ENCODE assay signal across 18 cellular contexts in genomic region chr7:2853147-2853546, GRCh38. TPM values are rescaled to one million over a fixed set of nuclear protein-coding genes. Genes with fewer than 3 reads are reported as not detected.
DNase-seq lines count a peak whose midpoint lies in the region; ATAC-seq, FAIRE-seq and TF ChIP-seq lines count a peak whose summit lies in the region.
"Had no signal": no experiment of that assay in that cellular context is flagged by ENCODE, and none has a peak within 500 bp of the region (broad histone marks: within the 10 kb centered on the region; RNA-seq: fewer than 3 reads in every experiment).

No MANE protein-coding gene starts in this region.

- H3K4me1 Mint-ChIP-seq in activated CD4-positive, alpha-beta memory T cell treated with anti-CD3 and anti-CD28 coated beads, Interleukin-2, amount 10 ng/mL, durations not matched to agents 7 days and 5 days = no peaks in the 10 kb centered on the region
- H3K4me1 Mint-ChIP-seq: stimulated activated effector memory CD8-positive, alpha-beta T cell treated with anti-CD3 and anti-CD28 coated beads, Interleukin-12 subunit alpha, Interleukin-12 subunit beta, amount 100 ng/mL, for 72 hours had no signal

- H3F3A ChIP-seq in smooth muscle cell (ENCODE audit: low read depth) = peaks cover 4% of the 10 kb centered on the region

- H4K20me1 ChIP-seq in K562 (replicated peaks; ENCODE audit: control insufficient read depth, insufficient read depth, low read length) (no peaks in the 10 kb centered on the region), smooth muscle cell (ENCODE audit: low read depth) (no peaks in the 10 kb centered on the region), HepG2 (ENCODE audit: insufficient read depth, low read length) (no peaks in the 10 kb centered on the region)

- no peaks in the 10 kb centered on the region for H3K9me3 Mint-ChIP-seq in activated CD4-positive, alpha-beta memory T cell treated with anti-CD3 and anti-CD28 coated beads, Interleukin-2, amount 10 ng/mL, durations not matched to agents 7 days and 5 days
- H3K9me3 Mint-ChIP-seq: stimulated activated effector memory CD8-positive, alpha-beta T cell treated with anti-CD3 and anti-CD28 coated beads, Interleukin-12 subunit alpha, Interleukin-12 subunit beta, amount 100 ng/mL, for 72 hours had no signal

- intact Hi-C loops in K562 (cut with micrococcal nuclease) (no loop called here), Right ventricle myocardium superior (cut with DNase I) (no loop called here), HepG2 (cut with micrococcal nuclease; ENCODE audit: unreplicated experiment) (no loop called here)

- H3K4me3 ChIP-seq in K562 = no peak overlapping the region
- H3K4me3 ChIP-seq in smooth muscle cell = no peak overlapping the region
- no peak overlapping the region for H3K4me3 ChIP-seq in HepG2 (replicated peaks in 1 of 3; ENCODE audit: insufficient read depth in 1 of 3, low read depth in 2 of 3, low read length in 3 of 3)
- H3K4me3 ChIP-seq: PC-9, sigmoid colon had no signal

- H3K4me1 ChIP-seq in K562 (replicated peaks in 1 of 2; ENCODE audit: control insufficient read depth in 2 of 2, insufficient read depth in 2 of 2, low read length in 2 of 2) (no peaks in the 10 kb centered on the region), smooth muscle cell (ENCODE audit: low read depth) (no peaks in the 10 kb centered on the region), HepG2 (ENCODE audit: insufficient read depth, low read length) (peaks cover 24% of the 10 kb centered on the region)
- H3K4me1 ChIP-seq: foreskin keratinocyte, sigmoid colon had no signal

- H3K9ac ChIP-seq in K562 (ENCODE audit: insufficient read depth in 1 of 2, low read depth in 2 of 2, low read length in 2 of 2) (no peak overlapping the region), smooth muscle cell (ENCODE audit: low read depth) (no peak overlapping the region), HepG2 (ENCODE audit: insufficient read depth, low read depth, low read length) (no peak overlapping the region)

- TF ChIP-seq EP300 in K562 (IDR thresholded peaks at IDR 0.05; ENCODE audit: low read length) = no peak
- TF ChIP-seq EP300 in HepG2 (IDR thresholded peaks at IDR 0.05; ENCODE audit: low read depth in 2 of 2, low read length in 2 of 2) = no peak
- TF ChIP-seq EP300 in HepG2 (CRISPR knock-in tag; IDR thresholded peaks at IDR 0.05; ENCODE audit: borderline replicate concordance) = no peak

- TF ChIP-seq RAD21 in K562 (CRISPR knock-in tag; conservative IDR thresholded peaks at IDR 0.05 in 1 of 2, IDR thresholded peaks at IDR 0.05 in 1 of 2) = no peak
- TF ChIP-seq RAD21 in HepG2 (CRISPR knock-in tag; IDR thresholded peaks at IDR 0.05) = no peak

- 24% methylated on average over 3 of the region's 3 CpGs for WGBS in K562 (ENCODE audit: insufficient coverage, low coverage, missing lambda C conversion rate)
- 55% methylated on average over 3 of the region's 3 CpGs for WGBS in smooth muscle cell (ENCODE audit: low lambda C conversion rate)
- WGBS in HepG2 (ENCODE audit: low lambda C conversion rate) = 33% methylated on average over 3 of the region's 3 CpGs

- no peak for FAIRE-seq in K562 (lab: Jason Lieb, UNC)
- FAIRE-seq in HepG2 (lab: Jason Lieb, UNC) = no peak
- FAIRE-seq in urothelium cell line (lab: Jason Lieb, UNC) = no peak

- no peak for TF ChIP-seq POLR2A in K562 (conservative IDR thresholded peaks at IDR 0.05)
- no peak for TF ChIP-seq POLR2A in HepG2 (IDR thresholded peaks at IDR 0.05; ENCODE audit: insufficient read depth in 1 of 2, low read depth in 2 of 2, low read length in 2 of 2)

- H3K4me2 ChIP-seq in K562 (ENCODE audit: insufficient read depth, low read length) (no peak overlapping the region), smooth muscle cell (no peak overlapping the region), HepG2 (ENCODE audit: low read depth, low read length) (no peak overlapping the region)
- H3K4me2 ChIP-seq: PC-9 had no signal

- peaks cover 2% of the 10 kb centered on the region for H3K9me1 ChIP-seq in K562 (ENCODE audit: control insufficient read depth, insufficient read depth, low read length)

- H3K9me3 ChIP-seq in K562 (replicated peaks; ENCODE audit: control insufficient read depth, insufficient read depth, low read depth, low read length) (no peaks in the 10 kb centered on the region; the same call in 1 of the 2 replicates), smooth muscle cell (replicated peaks; ENCODE audit: low read depth) (no peaks in the 10 kb centered on the region), HepG2 (ENCODE audit: low read length) (no peaks in the 10 kb centered on the region)
- H3K9me3 ChIP-seq: sigmoid colon had no signal

- no peak overlapping the region for H3K27ac ChIP-seq in K562 (ENCODE audit: extremely low read depth, low read depth, low read length)
- H3K27ac ChIP-seq in smooth muscle cell (ENCODE audit: low read depth) = no peak overlapping the region
- H3K27ac ChIP-seq in HepG2 (ENCODE audit: extremely low read length, insufficient read depth, low read length) = no peak overlapping the region
- H3K27ac ChIP-seq: foreskin keratinocyte, PC-9 had no signal

- H3K79me2 ChIP-seq in K562 (ENCODE audit: control insufficient read depth, insufficient read depth, low read length) = no peaks in the 10 kb centered on the region
- H3K79me2 ChIP-seq in smooth muscle cell (ENCODE audit: low read depth) = no peaks in the 10 kb centered on the region
- no peaks in the 10 kb centered on the region for H3K79me2 ChIP-seq in HepG2 (ENCODE audit: insufficient read depth, low read length)

- H2AFZ ChIP-seq in K562 (ENCODE audit: low read depth, low read length) = no peak overlapping the region
- peak overlapping the region; percentile 51 for H2AFZ ChIP-seq in smooth muscle cell (ENCODE audit: low read depth)
- no peak overlapping the region for H2AFZ ChIP-seq in HepG2 (ENCODE audit: low read length)
- H2AFZ ChIP-seq: PC-9 had no signal

- POLR2A ChIA-PET in K562 (lab: Yijun Ruan, JAX) = interaction anchor here (1.0 kb wide), 1 partner anchor 12 kb away, joined by 3 read pairs; no protein-coding TSS in a partner anchor
- POLR2A ChIA-PET in HepG2 (lab: Yijun Ruan, JAX) = interaction anchor here (1.3 kb wide), 1 partner anchor 11 kb away, joined by 3 read pairs; no protein-coding TSS in a partner anchor
- POLR2A ChIA-PET in activated CD4-positive, alpha-beta memory T cell treated with anti-CD3 and anti-CD28 coated beads, Interleukin-2, amount 10 ng/mL, durations not matched to agents 7 days and 5 days (lab: Charles Lee) = no interaction called here

- BruUV-seq in K562 (replicated peaks; lab: Mats Ljungman, UMichigan) = no TSS peak
- BruUV-seq in HepG2 (replicated peaks; lab: Mats Ljungman, UMichigan) = no TSS peak

- ATAC-seq in HG03342 (IDR thresholded peaks at IDR 0.05; ENCODE audit: unreplicated experiment) (peak; percentile 24), K562 (no peak; the same call in 1 of the 3 replicates), Right ventricle myocardium superior (ENCODE audit: poor library complexity) (peak; percentile 69), HepG2 (no peak)
- ATAC-seq: foreskin keratinocyte; stimulated activated effector memory CD8-positive, alpha-beta T cell treated with anti-CD3 and anti-CD28 coated beads, Interleukin-12 subunit alpha, Interleukin-12 subunit beta, amount 100 ng/mL, for 72 hours had no signal

- CTCF ChIA-PET in K562 (lab: Yijun Ruan, JAX; ENCODE audit: low intra/inter-chr PET ratio) = no interaction called here
- CTCF ChIA-PET in HepG2 (lab: Yijun Ruan, JAX; ENCODE audit: low intra/inter-chr PET ratio, low total read pairs) = no interaction called here
- CTCF ChIA-PET in activated CD4-positive, alpha-beta memory T cell treated with anti-CD3 and anti-CD28 coated beads, Interleukin-2, amount 10 ng/mL, durations not matched to agents 7 days and 5 days (lab: Charles Lee) = interaction anchor here (0.7 to 1.4 kb wide), 4 partner anchors 8 to 182 kb away, joined by 3 to 5 read pairs (median 4); no protein-coding TSS in a partner anchor

- H3K36me3 Mint-ChIP-seq in activated CD4-positive, alpha-beta memory T cell treated with anti-CD3 and anti-CD28 coated beads, Interleukin-2, amount 10 ng/mL, durations not matched to agents 7 days and 5 days (ENCODE audit: low read depth) = no peaks in the 10 kb centered on the region
- H3K36me3 Mint-ChIP-seq: stimulated activated effector memory CD8-positive, alpha-beta T cell treated with anti-CD3 and anti-CD28 coated beads, Interleukin-12 subunit alpha, Interleukin-12 subunit beta, amount 100 ng/mL, for 72 hours had no signal

- in situ Hi-C loops in K562 (cut with MboI) = loop anchor here (25.0 kb wide), 1 partner anchor 1034 kb away; no protein-coding TSS in a partner anchor
- in situ Hi-C loops in HepG2 (cut with HindIII; ENCODE audit: extremely low pct_ligation_motif_present, low pct_unique_long_range_greater_than_20kb) = no loop called here

- DNase-seq in K562 (ENCODE audit: extremely low read depth in 1 of 4, low spot score in 3 of 4) (no peak), Right ventricle myocardium superior (no peak), smooth muscle cell (lab: John Stamatoyannopoulos, UW; ENCODE audit: unreplicated experiment) (no peak), HepG2 (ENCODE audit: low spot score) (no peak), urothelium cell line (ENCODE audit: low spot score) (no peak), NCI-H1436 treated with DMSO at 0.1 percent for 48 hours (lab: John Stamatoyannopoulos, UW) (no peak)
- DNase-seq in activated CD4-positive, alpha-beta memory T cell treated with anti-CD3 and anti-CD28 coated beads, Interleukin-2, amount 10 ng/mL, durations not matched to agents 7 days and 5 days = no peak
- DNase-seq: C1 segment of cervical spinal cord, DMS79 treated with DMSO at 0.1 percent for 48 hours, foreskin keratinocyte, GOT3, NCI-H1694, NCI-H526 treated with DMSO at 0.1 percent for 48 hours, PC-9, sigmoid colon had no signal

- no peaks in the 10 kb centered on the region for H3K27me3 Mint-ChIP-seq in activated CD4-positive, alpha-beta memory T cell treated with anti-CD3 and anti-CD28 coated beads, Interleukin-2, amount 10 ng/mL, durations not matched to agents 7 days and 5 days

- H3K36me3 ChIP-seq in K562 (ENCODE audit: control insufficient read depth, insufficient read depth, low read length) = no peaks in the 10 kb centered on the region
- no peaks in the 10 kb centered on the region for H3K36me3 ChIP-seq in smooth muscle cell (ENCODE audit: low read depth)
- no peaks in the 10 kb centered on the region for H3K36me3 ChIP-seq in HepG2 (replicated peaks in 1 of 2; ENCODE audit: control insufficient read depth in 1 of 2, insufficient read depth in 2 of 2, low read length in 2 of 2)
- H3K36me3 ChIP-seq: sigmoid colon had no signal

- no peak for TF ChIP-seq CTCF in K562 (IDR thresholded peaks at IDR 0.05 in 2 of 3, conservative IDR thresholded peaks at IDR 0.05 in 1 of 3; ENCODE audit: insufficient read depth in 2 of 3, low read depth in 1 of 3, low read length in 3 of 3)
- no peak for TF ChIP-seq CTCF in smooth muscle cell (IDR thresholded peaks at IDR 0.05; ENCODE audit: borderline replicate concordance, insufficient read depth, poor library complexity, severe bottlenecking)
- TF ChIP-seq CTCF in HepG2 (CRISPR knock-in tag; IDR thresholded peaks at IDR 0.05) = no peak

- no peak overlapping the region for H3K27ac Mint-ChIP-seq in activated CD4-positive, alpha-beta memory T cell treated with anti-CD3 and anti-CD28 coated beads, Interleukin-2, amount 10 ng/mL, durations not matched to agents 7 days and 5 days
- H3K27ac Mint-ChIP-seq: stimulated activated effector memory CD8-positive, alpha-beta T cell treated with anti-CD3 and anti-CD28 coated beads, Interleukin-12 subunit alpha, Interleukin-12 subunit beta, amount 100 ng/mL, for 72 hours had no signal

- H3K27me3 ChIP-seq in K562 (ENCODE audit: control insufficient read depth in 2 of 2, insufficient read depth in 2 of 2, low read length in 2 of 2) = no peaks in the 10 kb centered on the region; a peak in 1 of 5 replicates
- no peaks in the 10 kb centered on the region for H3K27me3 ChIP-seq in smooth muscle cell (ENCODE audit: low read depth)
- no peaks in the 10 kb centered on the region for H3K27me3 ChIP-seq in HepG2 (ENCODE audit: control insufficient read depth in 1 of 2, insufficient read depth in 2 of 2, low read length in 2 of 2)
- H3K27me3 ChIP-seq: foreskin keratinocyte, sigmoid colon had no signal

- no peak overlapping the region for H3K4me3 Mint-ChIP-seq in activated CD4-positive, alpha-beta memory T cell treated with anti-CD3 and anti-CD28 coated beads, Interleukin-2, amount 10 ng/mL, durations not matched to agents 7 days and 5 days
- H3K4me3 Mint-ChIP-seq: neural crest cell; stimulated activated effector memory CD8-positive, alpha-beta T cell treated with anti-CD3 and anti-CD28 coated beads, Interleukin-12 subunit alpha, Interleukin-12 subunit beta, amount 100 ng/mL, for 72 hours had no signal

RNA-seq across cellular contexts. Expression of gene GNA12, which starts 9.0 kb away (rescaled TPM):
- 34.3 and 48.1 TPM in 2 replicates for total RNA-seq in K562 (2011; cell fraction: chromatin; rRNA removed; ENCODE audit: low replicate concordance)
- 27.5 and 29.5 TPM in 2 replicates for total RNA-seq in K562 (2011; cell fraction: nucleolus; rRNA removed)
- total RNA-seq in K562 (2011; cell fraction: nucleoplasm; rRNA removed) = 23.2 and 24.7 TPM in 2 replicates
- total RNA-seq in K562 (2014; rRNA removed) (3.6 and 6.3 TPM in 2 replicates), K562 (2014; rRNA removed; fragmentation: Illumina TruSeq; extraction: Trizol) (6.6 and 8.4 TPM in 2 replicates), K562 (2015; rRNA removed; fragmentation: Illumina TruSeq; extraction: Trizol) (9.2 and 9.6 TPM in 2 replicates), K562 (2021) (24.5 and 25.0 TPM in 2 replicates), Right ventricle myocardium superior (40.6 TPM), smooth muscle cell (20.3 and 32.9 TPM in 2 replicates), HepG2 (2016; rRNA removed; fragmentation: Illumina TruSeq; extraction: Trizol) (16.2 and 23.3 TPM in 2 replicates)
- polyA plus RNA-seq in K562 (2011; rRNA removed) (32.7 and 34.2 TPM in 2 replicates), K562 (2014; fragmentation: Illumina TruSeq; extraction: Trizol) (19.4 and 20.7 TPM in 2 replicates), K562 (2014; fragmentation: Nextera tagmentation; extraction: Ambion mirVana) (1 to 10 TPM in 1 of 2 experiments, under 1 TPM in 1; 0.65 to 2.2 TPM), K562 (2014; rRNA removed) (16.4 and 18.3 TPM in 2 replicates), smooth muscle cell (34.7 and 41.2 TPM in 2 replicates), HepG2 (2011; rRNA removed) (50.9 and 68.0 TPM in 2 replicates)
- 30.5 and 36.3 TPM in 2 replicates for polyA plus RNA-seq in K562 (2011; cell fraction: cytosol; rRNA removed)
- 18.5 and 19.3 TPM in 2 replicates for polyA plus RNA-seq in K562 (2011; cell fraction: nucleus; rRNA removed)
- 18.1 and 31.2 TPM in 2 replicates for polyA plus RNA-seq in K562 (2012)
- 30.0 and 50.8 TPM in 2 replicates for polyA minus RNA-seq in K562 (2011; rRNA and poly(A)+ RNA removed)
- 22.2 and 27.2 TPM in 2 replicates for polyA minus RNA-seq in K562 (2011; cell fraction: cytosol; rRNA and poly(A)+ RNA removed)
- polyA minus RNA-seq in K562 (2011; cell fraction: nucleus; rRNA and poly(A)+ RNA removed) = 6.3 and 10.7 TPM in 2 replicates
- total RNA-seq in HepG2 (2016; cell fraction: cytosol; rRNA removed; fragmentation: Illumina TruSeq; extraction: Trizol; ENCODE audit: low read depth) = 7.2 and 7.5 TPM in 2 replicates
- 16.1 and 17.2 TPM in 2 replicates for total RNA-seq in HepG2 (2016; cell fraction: insoluble cytoplasmic fraction; rRNA removed; fragmentation: Illumina TruSeq; extraction: Trizol)
- total RNA-seq in HepG2 (2016; cell fraction: membrane; rRNA removed; fragmentation: Illumina TruSeq; extraction: Trizol) = 26.9 and 27.9 TPM in 2 replicates
- 14.4 and 16.2 TPM in 2 replicates for total RNA-seq in HepG2 (2016; cell fraction: nucleus; rRNA removed; fragmentation: Illumina TruSeq; extraction: Trizol)
- 45.6 and 47.6 TPM in 2 replicates for polyA plus RNA-seq in HepG2 (2011; cell fraction: cytosol; rRNA removed)
- polyA plus RNA-seq in HepG2 (2011; cell fraction: nucleus; rRNA removed) = 34.2 and 39.3 TPM in 2 replicates
- 39.2 and 40.4 TPM in 2 replicates for polyA plus RNA-seq in HepG2 (2012)
- polyA plus RNA-seq in HepG2 (2016; cell fraction: cytosol; fragmentation: Illumina TruSeq; extraction: Trizol; ENCODE audit: low read depth) = 11.0 and 12.4 TPM in 2 replicates
- polyA plus RNA-seq in HepG2 (2016; cell fraction: insoluble cytoplasmic fraction; fragmentation: Illumina TruSeq; extraction: Trizol; ENCODE audit: low read depth) = 33.6 and 42.6 TPM in 2 replicates
- 39.2 and 40.8 TPM in 2 replicates for polyA plus RNA-seq in HepG2 (2016; cell fraction: membrane; fragmentation: Illumina TruSeq; extraction: Trizol; ENCODE audit: low read depth)
- polyA plus RNA-seq in HepG2 (2016; cell fraction: nucleus; fragmentation: Illumina TruSeq; extraction: Trizol; ENCODE audit: insufficient read depth, low read depth) = 26.9 and 29.3 TPM in 2 replicates
- polyA minus RNA-seq in HepG2 (2011; rRNA and poly(A)+ RNA removed; ENCODE audit: low replicate concordance) = 54.6 and 166 TPM in 2 replicates
- 37.4 and 48.5 TPM in 2 replicates for polyA minus RNA-seq in HepG2 (2011; cell fraction: cytosol; rRNA and poly(A)+ RNA removed)
- 30.9 and 39.8 TPM in 2 replicates for polyA minus RNA-seq in HepG2 (2011; cell fraction: nucleus; rRNA and poly(A)+ RNA removed)
- 10 to 100 TPM; 16.3 to 17.4 TPM for total RNA-seq in activated CD4-positive, alpha-beta memory T cell treated with anti-CD3 and anti-CD28 coated beads, Interleukin-2, amount 10 ng/mL, durations not matched to agents 7 days and 5 days

Comparison
In these comparisons a context has a peak if more than half of its experiments do, and no peak if none do; other contexts are left out.
1. ATAC-seq: peak in HG03342 (single experiment) and Right ventricle myocardium superior (single experiment); none in K562 (single experiment) and HepG2 (single experiment).